Comparison of ENCODE assay signal across 13 cellular contexts in genomic region chr2:230944123-230944653, GRCh38. TPM values are rescaled to one million over a fixed set of nuclear protein-coding genes. Genes with fewer than 3 reads are reported as not detected.
A peak's percentile ranks its signal among the peaks of the same experiment; 100 is the strongest.
DNase-seq lines count a peak whose midpoint lies in the region; ATAC-seq lines count a peak whose summit lies in the region.
"Had no signal": no experiment of that assay in that cellular context is flagged by ENCODE, and none has a peak within 500 bp of the region (broad histone marks: within the 10 kb centered on the region; RNA-seq: fewer than 3 reads in every experiment).

No MANE protein-coding gene starts in this region.

- ATAC-seq in GM19023 (IDR thresholded peaks at IDR 0.05; ENCODE audit: unreplicated experiment) (peak; percentile 54), HG02884 (IDR thresholded peaks at IDR 0.05; ENCODE audit: unreplicated experiment) (peak; percentile 41), GM19324 (IDR thresholded peaks at IDR 0.05; ENCODE audit: low FRiP score, unreplicated experiment) (no peak)
- peak; percentile 75 to 81 for ATAC-seq in activated T-cell treated with anti-CD3 and anti-CD28 coated beads, Interleukin-2, amount 50 U/mL, for 4 hours

- H3K4me3 Mint-ChIP-seq in activated T-cell treated with anti-CD3 and anti-CD28 coated beads, Interleukin-2, amount 50 U/mL, for 4 hours, result no peak overlapping the region
- H3K4me3 Mint-ChIP-seq: CD4-positive, alpha-beta memory T cell; HFFc6 had no signal

- H3K4me1 Mint-ChIP-seq in activated T-cell treated with anti-CD3 and anti-CD28 coated beads, Interleukin-2, amount 50 U/mL, for 4 hours (ENCODE audit: low read depth), result peaks cover 19% of the 10 kb centered on the region

- H3K27me3 Mint-ChIP-seq in activated T-cell treated with anti-CD3 and anti-CD28 coated beads, Interleukin-2, amount 50 U/mL, for 4 hours (ENCODE audit: low read depth), result peaks cover 8% of the 10 kb centered on the region

- DNase-seq in CD1c-positive myeloid dendritic cell (ENCODE audit: extremely low spot score), result peak; percentile 72
- no peak for DNase-seq in activated T-cell treated with anti-CD3 and anti-CD28 coated beads, Interleukin-2, amount 50 U/mL, for 4 hours
- no peak for DNase-seq in NCI-H2196 (lab: John Stamatoyannopoulos, UW; ENCODE audit: unreplicated experiment)
- DNase-seq in NCI-H510A treated with DMSO at 0.1 percent for 48 hours (lab: John Stamatoyannopoulos, UW), result no peak
- DNase-seq in H4 (ENCODE audit: low spot score), result no peak
- DNase-seq: CD4-positive, alpha-beta memory T cell; HFFc6; NCI-H2029; ovary had no signal

- H3K9me3 Mint-ChIP-seq in activated T-cell treated with anti-CD3 and anti-CD28 coated beads, Interleukin-2, amount 50 U/mL, for 4 hours, result no peaks in the 10 kb centered on the region
- H3K9me3 Mint-ChIP-seq: CD4-positive, alpha-beta memory T cell; HFFc6 had no signal

- no peaks in the 10 kb centered on the region for H3K36me3 Mint-ChIP-seq in activated T-cell treated with anti-CD3 and anti-CD28 coated beads, Interleukin-2, amount 50 U/mL, for 4 hours (ENCODE audit: insufficient read depth)
- H3K36me3 Mint-ChIP-seq: CD4-positive, alpha-beta memory T cell had no signal

RNA-seq across cellular contexts. Expression of gene GPR55, which starts 19.1 kb away (rescaled TPM):
- total RNA-seq in activated T-cell treated with anti-CD3 and anti-CD28 coated beads, Interleukin-2, amount 50 U/mL, for 4 hours, result 1 to 10 TPM; 1.2 to 1.6 (median 1.5) TPM
- total RNA-seq in H4 (2014; rRNA removed; shearing (Covaris generic)), result 0.66 and 0.87 TPM in 2 replicates
- total RNA-seq: cerebellum, HFFc6 had no signal

RNA-seq across cellular contexts. Expression of gene SPATA3, which starts 51.7 kb away (rescaled TPM):
- not detected for total RNA-seq in activated T-cell treated with anti-CD3 and anti-CD28 coated beads, Interleukin-2, amount 50 U/mL, for 4 hours
- total RNA-seq in H4 (2014; rRNA removed; shearing (Covaris generic)), result not detected in 2 replicates
- total RNA-seq: CD4-positive, alpha-beta memory T cell; cerebellum; HFFc6; ovary had no signal
